ENCODE assay signal across 8 cellular contexts in genomic region chr7:55641811-55642210, GRCh38.
A peak's percentile ranks its signal among the peaks of the same experiment; 100 is the strongest.
DNase-seq lines count a peak whose midpoint lies in the region; ATAC-seq lines count a peak whose summit lies in the region.
"Had no signal": no experiment of that assay in that cellular context is flagged by ENCODE, and none has a peak within 500 bp of the region (broad histone marks: within the 10 kb centered on the region; RNA-seq: fewer than 3 reads in every experiment).

No MANE protein-coding gene starts in this region.

- no peak overlapping the region for H3K4me3 ChIP-seq in SJCRH30
- H3K4me3 ChIP-seq: uterus had no signal

- no peaks in the 10 kb centered on the region for H3K36me3 Mint-ChIP-seq in immature natural killer cell

- no peak overlapping the region for H3K27ac ChIP-seq in SJCRH30
- H3K27ac ChIP-seq: uterus had no signal

- H3K27ac Mint-ChIP-seq in immature natural killer cell = peak overlapping the region in 4 of 6 donors; percentile 6 to 39 (median 20)

- no peaks in the 10 kb centered on the region for H3K27me3 Mint-ChIP-seq in immature natural killer cell (ENCODE audit: low read depth in 3 of 3)

- DNase-seq in immature natural killer cell (peak in 1 of 3 donors; percentile 8), SJCRH30 (no peak), ecto neural progenitor cell (ENCODE audit: low spot score) (no peak)
- DNase-seq in stimulated activated CD4-positive, alpha-beta T cell treated with anti-CD3 and anti-CD28 coated beads, Interleukin-2, amount 100 ng/mL, for 24 hours = no peak

- no peaks in the 10 kb centered on the region for H3K9me3 ChIP-seq in SJCRH30 (replicated peaks)
- H3K9me3 ChIP-seq: uterus had no signal

- no peaks in the 10 kb centered on the region for H3K9me3 Mint-ChIP-seq in immature natural killer cell

- peaks cover 7 to 10% of the 10 kb centered on the region in 2 donors for H3K4me1 Mint-ChIP-seq in immature natural killer cell

- peak overlapping the region in 3 of 5 donors; percentile 2 to 34 (median 8) for H3K4me3 Mint-ChIP-seq in immature natural killer cell

- no peaks in the 10 kb centered on the region for H3K36me3 ChIP-seq in SJCRH30
- H3K36me3 ChIP-seq: uterus had no signal

- H3K27me3 ChIP-seq in SJCRH30 = no peaks in the 10 kb centered on the region
- H3K27me3 ChIP-seq: uterus had no signal

- ATAC-seq in GM18858 (IDR thresholded peaks at IDR 0.05; ENCODE audit: unreplicated experiment) (peak; percentile 81), GM21576 (IDR thresholded peaks at IDR 0.05; ENCODE audit: unreplicated experiment) (peak; percentile 86), HG03521 (IDR thresholded peaks at IDR 0.05; ENCODE audit: unreplicated experiment) (peak; percentile 41)

- H3K4me1 ChIP-seq in SJCRH30 = no peaks in the 10 kb centered on the region
- H3K4me1 ChIP-seq: uterus had no signal
